ENCODE assay signal across 29 cellular contexts in genomic region chr5:147756566-147756965, GRCh38. TPM values are rescaled to one million over a fixed set of nuclear protein-coding genes. Genes with fewer than 3 reads are reported as not detected.
DNase-seq lines count a peak whose midpoint lies in the region; ATAC-seq lines count a peak whose summit lies in the region.
"Had no signal": no experiment of that assay in that cellular context is flagged by ENCODE, and none has a peak within 500 bp of the region (broad histone marks: within the 10 kb centered on the region; RNA-seq: fewer than 3 reads in every experiment).

No MANE protein-coding gene starts in this region.

- no peak overlapping the region for H3K9ac ChIP-seq in SK-N-MC (ENCODE audit: insufficient read length)

- ATAC-seq in sciatic nerve, result peak; percentile 30
- ATAC-seq in HG02623 (IDR thresholded peaks at IDR 0.05; ENCODE audit: unreplicated experiment), result no peak
- ATAC-seq: activated CD4-positive, alpha-beta T cell treated with anti-CD3 and anti-CD28 coated beads for 36 hours; left lung; SK-N-SH treated with all-trans-retinoic acid at 6 μM for 48 hours; stimulated activated naive B cell treated with anti-CD40 and anti-IgM and Interleukin-4, amounts not matched to agents 10 μg/mL and 1 μg/mL and 100 μg/mL, for 72 hours had no signal

- H3K4me3 ChIP-seq in SK-N-MC, result no peak overlapping the region
- H3K4me3 ChIP-seq: cardiac muscle cell, left lung, MG63, sigmoid colon, upper lobe of left lung had no signal

- DNase-seq in NCI-H82 (lab: John Stamatoyannopoulos, UW), result peak; percentile 69
- DNase-seq in NCI-H82 treated with DMSO at 0.1 percent for 48 hours (lab: John Stamatoyannopoulos, UW; ENCODE audit: unreplicated experiment), result no peak
- DNase-seq in NCI-H2029 treated with DMSO at 0.1 percent for 48 hours (lab: John Stamatoyannopoulos, UW), result peak; percentile 41
- no peak for DNase-seq in SK-N-MC (ENCODE audit: low read depth, low spot score)
- no peak for DNase-seq in sciatic nerve (ENCODE audit: low spot score)
- DNase-seq in cortex of kidney (lab: John Stamatoyannopoulos, UW), result no peak
- DNase-seq in stimulated activated CD8-positive, alpha-beta memory T cell treated with anti-CD3 and anti-CD28 coated beads, Interleukin-4, amount 100 ng/mL, for 48 hours, result no peak
- DNase-seq: activated CD4-positive, alpha-beta T cell treated with anti-CD3 and anti-CD28 coated beads for 36 hours; activated effector memory CD4-positive, alpha-beta T cell treated with anti-CD3 and anti-CD28 coated beads, Interleukin-2, amount 50 U/mL, for 16 hours; activated naive CD8-positive, alpha-beta T cell treated with anti-CD3 and anti-CD28 coated beads for 36 hours; aorta; DND-41; H9; hippocampal formation; immature natural killer cell; left lung; mesenchymal stem cell; MG63; NCI-H1436; NCI-H526; sigmoid colon; stimulated activated CD4-positive, alpha-beta T cell treated with anti-CD3 and anti-CD28 coated beads, Interleukin-4, amount 100 ng/mL, for 4 hours; stimulated activated naive B cell treated with anti-CD40 and anti-IgM and Interleukin-4, amounts not matched to agents 10 μg/mL and 1 μg/mL and 100 μg/mL, for 72 hours; upper lobe of left lung had no signal

- H3K36me3 ChIP-seq in SK-N-MC (ENCODE audit: insufficient read depth, low read length), result peaks cover 33% of the 10 kb centered on the region
- H3K36me3 ChIP-seq: cardiac muscle cell, left lung, MG63, sigmoid colon, upper lobe of left lung had no signal

- H3K9me3 ChIP-seq in SK-N-MC (ENCODE audit: low read depth, low read length), result no peaks in the 10 kb centered on the region
- H3K9me3 ChIP-seq: left lung, MG63, sigmoid colon, upper lobe of left lung had no signal

- H3K27ac ChIP-seq in SK-N-MC, result peak overlapping the region; percentile 59; the same call in 1 of the 2 replicates
- H3K27ac ChIP-seq: cardiac muscle cell, left lung, RWPE1, sigmoid colon, upper lobe of left lung had no signal

- intact Hi-C loops in sciatic nerve (cut with DNase I), result no loop called here

RNA-seq across cellular contexts. Expression of gene JAKMIP2, which starts 26.0 kb away (rescaled TPM):
- 14.6 TPM for total RNA-seq in sciatic nerve
- total RNA-seq: myocyte had no signal

Comparison
In these comparisons a context has a peak if more than half of its experiments do, and no peak if none do; other contexts are left out.
1. DNase-seq: peak in NCI-H82 (single experiment) and NCI-H2029 treated with DMSO at 0.1 percent for 48 hours (single experiment); none in NCI-H82 treated with DMSO at 0.1 percent for 48 hours (single experiment), SK-N-MC (single experiment), sciatic nerve (single experiment), cortex of kidney (single experiment) and stimulated activated CD8-positive, alpha-beta memory T cell treated with anti-CD3 and anti-CD28 coated beads, Interleukin-4, amount 100 ng/mL, for 48 hours (single experiment).